5 cellular contexts compared by ENCODE assay signal in the genomic region with DNA sequence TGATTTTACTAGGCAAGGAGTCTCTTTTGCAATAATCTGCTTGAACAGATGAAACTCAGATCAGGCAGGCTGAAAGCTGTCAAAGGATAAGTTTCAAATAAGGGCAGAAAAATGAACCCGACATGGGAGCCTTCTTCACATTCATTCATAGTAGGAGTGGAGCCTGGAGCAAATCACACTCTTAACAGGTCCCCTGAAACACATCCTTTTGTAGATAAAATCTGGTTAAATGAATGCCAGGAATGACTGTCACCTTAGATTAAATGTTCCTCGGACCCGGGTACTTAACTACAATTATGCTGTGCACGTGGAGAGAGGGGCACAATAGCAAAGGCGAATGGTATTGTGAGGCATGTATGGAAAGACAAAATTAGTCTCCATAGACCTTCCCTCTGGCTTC.
"Had no signal": no experiment of that assay in that cellular context is flagged by ENCODE, and none has a peak within 500 bp of the region (broad histone marks: within the 10 kb centered on the region; RNA-seq: fewer than 3 reads in every experiment).

No MANE protein-coding gene starts in this region.

- H3K27ac ChIP-seq: HL-60 had no signal

- ATAC-seq: HepG2, K562 had no signal

- H3K4me3 ChIP-seq: K562 had no signal

- H3K27me3 Mint-ChIP-seq: IgD-negative memory B cell had no signal

- H3K4me1 Mint-ChIP-seq: IgD-negative memory B cell had no signal

- H3K4me3 Mint-ChIP-seq: IgD-negative memory B cell had no signal

- DNase-seq: KBM-7 had no signal
